8 cellular contexts compared by ENCODE assay signal in the genomic region with DNA sequence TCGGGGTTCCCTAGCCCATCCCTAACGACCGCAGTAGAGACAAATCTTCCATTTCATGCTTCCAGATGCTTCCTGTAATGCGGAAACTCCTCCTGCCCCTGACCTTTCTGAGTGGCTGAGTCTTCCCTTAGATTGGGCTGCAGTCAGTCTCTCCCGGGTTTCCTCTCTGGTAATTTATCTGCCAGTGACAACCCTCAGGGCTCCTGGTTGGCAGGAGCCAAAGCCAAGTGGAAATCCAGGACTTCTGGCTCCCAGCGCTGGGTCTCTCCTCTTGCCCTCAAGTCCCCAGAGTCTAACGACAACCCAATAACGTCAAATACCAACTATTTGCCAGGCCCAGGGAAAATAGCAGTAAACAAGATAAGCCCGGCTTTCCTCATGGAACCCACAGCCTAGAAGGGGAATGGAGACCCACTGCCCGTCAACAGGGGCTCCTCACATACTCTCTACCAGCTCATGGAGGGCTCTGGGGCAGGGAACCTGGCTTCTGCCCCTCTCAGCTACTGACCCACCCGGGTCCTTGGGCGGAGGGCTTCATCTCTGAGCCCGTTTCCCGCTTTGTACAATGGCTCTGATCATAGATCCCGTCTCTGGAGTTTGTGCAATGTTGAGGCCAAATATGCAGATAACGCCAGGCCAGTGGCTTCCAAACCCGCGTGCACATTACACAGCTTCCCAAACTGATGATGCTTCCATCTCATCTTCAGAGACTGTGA. TPM values are rescaled to one million over a fixed set of nuclear protein-coding genes. Genes with fewer than 3 reads are reported as not detected.
DNase-seq lines count a peak whose midpoint lies in the region; ATAC-seq, FAIRE-seq and TF ChIP-seq lines count a peak whose summit lies in the region.

No MANE protein-coding gene starts in this region.

- in situ Hi-C loops in mammary epithelial cell (cut with MboI; ENCODE audit: low sequenced_read_pairs in 2 of 2) = loop anchor here (10.0 kb wide), 2 partner anchors 156 to 166 kb away; a partner anchor contains a TSS

- 60% methylated on average over 18 of the region's 18 CpGs for WGBS in HUES64
- 53% methylated on average over 17 of the region's 18 CpGs for WGBS in mammary epithelial cell (ENCODE audit: low coverage, missing lambda C conversion rate)

- DNase-seq in AG04450 (ENCODE audit: low read depth, low spot score) (no peak), mammary epithelial cell (no peak), mucosa of descending colon (peak in 1 of 3 donors; percentile 54), H54 (ENCODE audit: insufficient read length, low spot score) (no peak), NCI-H2081 treated with DMSO at 0.1 percent for 48 hours (lab: John Stamatoyannopoulos, UW) (no peak), NCI-H69 (lab: John Stamatoyannopoulos, UW) (no peak)

- TF ChIP-seq CTCF in AG04450 (IDR thresholded peaks at IDR 0.05; ENCODE audit: low read depth, low read length) (no peak), mammary epithelial cell (conservative IDR thresholded peaks at IDR 0.05 in 1 of 2, IDR thresholded peaks at IDR 0.05 in 1 of 2; ENCODE audit: extremely low read depth in 1 of 2, insufficient read depth in 1 of 2, low read depth in 1 of 2, low read length in 2 of 2) (no peak), mucosa of descending colon (IDR thresholded peaks at IDR 0.05) (no peak)

- BruUV-seq in mammary epithelial cell (replicated peaks; lab: Mats Ljungman, UMichigan) = no TSS peak

- dilution Hi-C loops in mammary epithelial cell (cut with HindIII; ENCODE audit: low sequenced_read_pairs) = loop anchor here (5.0 to 10.0 kb wide), 2 partner anchors 36 to 406 kb away; no protein-coding TSS in a partner anchor

- peaks cover 14% of the 10 kb centered on the region for H3K79me2 ChIP-seq in mammary epithelial cell (ENCODE audit: insufficient read depth, low read length)

- FAIRE-seq in H54 (lab: Jason Lieb, UNC) = no peak

- H3K27ac ChIP-seq in AG04450 (ENCODE audit: low read depth, low read length) (peak overlapping the region; percentile 94), HUES64 (ENCODE audit: low read depth, low read length) (no peak overlapping the region; the same call in 1 of the 2 replicates), mammary epithelial cell (ENCODE audit: insufficient read depth, low read depth, low read length) (peak overlapping the region; percentile 89)

- CTCF ChIA-PET in AG04450 (lab: Charles Lee) = interaction anchor here (0.6 to 1.8 kb wide), 16 partner anchors 8 to 162 kb away, joined by 3 to 10 read pairs (median 4); a partner anchor contains a TSS
- CTCF ChIA-PET in mammary epithelial cell (lab: Charles Lee; ENCODE audit: low non-redundant PET) = interaction anchor here (0.6 to 0.7 kb wide), 3 partner anchors 288 to 521 kb away, joined by 3 to 7 read pairs (median 3); a partner anchor contains a TSS

- H3K4me1 ChIP-seq in HUES64 (ENCODE audit: insufficient read depth, low read length) (0 out of 2 replicates have a peak, but pooled peaks cover 6% of the 10 kb centered on the region), mammary epithelial cell (ENCODE audit: insufficient read depth, low read length) (peaks cover 18% of the 10 kb centered on the region), mucosa of descending colon (ENCODE audit: low read depth) (peaks cover 19% of the 10 kb centered on the region)

- POLR2A ChIA-PET in AG04450 (lab: Yijun Ruan, JAX) = interaction anchor here (0.7 to 1.6 kb wide), 16 partner anchors 10 to 268 kb away, joined by 3 to 21 read pairs (median 5); a partner anchor contains a TSS

- H3K9me3 ChIP-seq in AG04450 (ENCODE audit: control insufficient read depth, insufficient read depth, low read length) = no peaks in the 10 kb centered on the region; the same call in 1 of the 2 replicates
- H3K9me3 ChIP-seq in HUES64 (ENCODE audit: insufficient read depth, low read depth, low read length) = no peaks in the 10 kb centered on the region
- no peaks in the 10 kb centered on the region for H3K9me3 ChIP-seq in mammary epithelial cell (replicated peaks; ENCODE audit: insufficient read depth, low read length)
- no peaks in the 10 kb centered on the region for H3K9me3 ChIP-seq in mucosa of descending colon

- no peaks in the 10 kb centered on the region for H4K20me1 ChIP-seq in mammary epithelial cell (ENCODE audit: insufficient read depth, low read length)

- ATAC-seq in mucosa of descending colon (no peak), HG02981 (IDR thresholded peaks at IDR 0.05; ENCODE audit: unreplicated experiment) (no peak)

- peak overlapping the region; percentile 78 for H2AFZ ChIP-seq in mammary epithelial cell (ENCODE audit: low read depth, low read length)

- intact Hi-C loops in mammary epithelial cell (cut with micrococcal nuclease) (loop anchor here (1.0 to 2.0 kb wide), 3 partner anchors 46 to 162 kb away; no protein-coding TSS in a partner anchor), mucosa of descending colon (cut with DNase I, micrococcal nuclease) (loop anchor here in 1 of 2 donors (10.0 kb wide), 1 partner anchor 76 kb away; no protein-coding TSS in a partner anchor)

- peaks cover 3% of the 10 kb centered on the region for H3K27me3 ChIP-seq in AG04450 (ENCODE audit: control insufficient read depth, insufficient read depth, low read length)
- peaks cover 21% of the 10 kb centered on the region for H3K27me3 ChIP-seq in HUES64 (ENCODE audit: insufficient read depth, low read length)
- H3K27me3 ChIP-seq in mammary epithelial cell (ENCODE audit: insufficient read depth, low read length) = no peaks in the 10 kb centered on the region

- H3K4me2 ChIP-seq in mammary epithelial cell (ENCODE audit: insufficient read depth, low read depth, low read length) = peak overlapping the region; percentile 88

- no peak for TF ChIP-seq POLR2A in H54 (IDR thresholded peaks at IDR 0.05; ENCODE audit: low read depth, low read length)

- peak overlapping the region; percentile 97 for H3K9ac ChIP-seq in HUES64 (ENCODE audit: low read depth, low read length)
- peak overlapping the region; percentile 78 for H3K9ac ChIP-seq in mammary epithelial cell (ENCODE audit: insufficient read depth, low read length)

- H3K4me3 ChIP-seq in AG04450 (ENCODE audit: low read depth, low read length) (peak overlapping the region; percentile 73), HUES64 (ENCODE audit: low read length) (peak overlapping the region; percentile 95), mammary epithelial cell (replicated peaks in 1 of 3; ENCODE audit: insufficient read depth in 1 of 3, low read depth in 2 of 3, low read length in 3 of 3) (peak overlapping the region; percentile 61 to 94 (median 77)), mucosa of descending colon (peak overlapping the region; percentile 74)

- H3K36me3 ChIP-seq in HUES64 (ENCODE audit: insufficient read depth, low read length) (no peaks in the 10 kb centered on the region), mammary epithelial cell (ENCODE audit: insufficient read depth, low read length) (no peaks in the 10 kb centered on the region), mucosa of descending colon (ENCODE audit: low read depth) (no peaks in the 10 kb centered on the region)

RNA-seq across cellular contexts. Expression of a gene that starts 1.1 kb away (rescaled TPM):
- 46.3 and 47.1 TPM in 2 replicates for polyA plus RNA-seq in AG04450 (2011; rRNA removed)
- 43.8 and 50.4 TPM in 2 replicates for polyA minus RNA-seq in AG04450 (2011; rRNA and poly(A)+ RNA removed)
- 36.1 TPM for polyA plus RNA-seq in HUES64 (2013, experiment 1 of 2)
- 36.4 TPM for polyA plus RNA-seq in HUES64 (2013, experiment 2 of 2)
- 10 to 100 TPM; 62.9 to 89.5 TPM for total RNA-seq in mammary epithelial cell
- polyA plus RNA-seq in mammary epithelial cell = 44.2 TPM
- 51.9 TPM for polyA minus RNA-seq in mammary epithelial cell
- 10 to 100 TPM; 51.8 to 70.8 (median 56.2) TPM for total RNA-seq in mucosa of descending colon
